In the genomic region with DNA sequence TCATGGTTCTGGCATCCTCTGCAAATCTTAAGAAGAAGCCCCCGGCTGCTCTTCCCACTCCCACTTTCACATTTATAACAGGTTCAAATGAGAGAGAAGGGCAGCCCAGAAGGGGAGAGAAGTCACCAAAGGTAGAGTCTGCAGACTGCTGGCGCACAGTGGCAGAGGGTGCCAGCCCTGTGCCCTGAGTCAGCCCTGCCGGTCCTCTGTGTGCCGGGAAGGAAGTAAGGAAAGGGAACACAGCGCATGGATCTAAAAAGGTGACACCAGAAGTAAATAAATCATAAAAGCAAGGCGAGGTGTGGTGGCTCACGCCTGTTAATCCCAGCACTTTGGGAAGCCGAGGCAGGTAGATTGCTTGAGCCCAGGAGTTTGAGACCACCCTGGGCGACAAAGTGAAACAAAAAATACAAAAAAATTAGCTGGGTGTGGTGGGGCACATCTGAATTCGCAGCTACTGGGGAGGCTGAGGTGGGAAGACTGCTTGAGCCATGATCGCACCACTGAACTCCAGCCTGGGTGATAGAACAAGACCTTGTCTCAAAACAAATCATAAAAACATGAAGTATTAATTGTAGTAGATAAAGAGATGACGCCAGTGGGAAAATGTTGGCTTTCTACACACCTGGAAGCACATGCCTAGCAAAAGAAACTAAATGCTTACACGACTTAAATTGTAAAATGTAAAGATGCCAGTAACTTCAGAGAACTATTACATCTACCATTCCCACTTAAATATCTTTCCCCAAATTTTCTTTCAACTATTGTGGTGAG, we compare ENCODE assay signal across 24 cellular contexts.
"Had no signal": no experiment of that assay in that cellular context is flagged by ENCODE, and none has a peak within 500 bp of the region (broad histone marks: within the 10 kb centered on the region; RNA-seq: fewer than 3 reads in every experiment).

No MANE protein-coding gene starts in this region.

- H3K4me2 ChIP-seq: hepatocyte had no signal

- H3K9me3 ChIP-seq: esophagus muscularis mucosa, right lobe of liver, vagina had no signal

- H3K4me3 ChIP-seq: dorsolateral prefrontal cortex, esophagus muscularis mucosa, hepatocyte, left ventricle myocardium inferior, right lobe of liver, skin epidermis, vagina had no signal

- H3K27ac ChIP-seq: esophagus muscularis mucosa, hepatocyte, left ventricle myocardium inferior, skin epidermis, vagina had no signal

- ATAC-seq: activated CD4-positive, CD25-positive, alpha-beta regulatory T cell treated with anti-CD3 and anti-CD28 coated beads, Interleukin-2, amount 50 U/mL, for 24 hours; activated T-cell treated with anti-CD3 and anti-CD28 coated beads, Interleukin-2, amount 50 U/mL, for 72 hours; effector memory CD8-positive, alpha-beta T cell; stimulated activated memory B cell treated with anti-CD40 and anti-IgM and Interleukin-4, amounts not matched to agents 10 μg/mL and 1 μg/mL and 100 μg/mL, for 72 hours had no signal

- H3K4me1 ChIP-seq: left ventricle myocardium inferior, right lobe of liver, vagina had no signal

- DNase-seq: activated CD4-positive, alpha-beta memory T cell treated with anti-CD3 and anti-CD28 coated beads, Interleukin-2, amount 10 ng/mL, durations not matched to agents 7 days and 5 days; activated CD4-positive, alpha-beta T cell treated with anti-CD3 and anti-CD28 coated beads, Interleukin-2, amount 10 ng/mL, durations not matched to agents 24 days and 14 days; activated effector memory CD4-positive, alpha-beta T cell treated with Interleukin-2 at 50 U/mL for 16 hours; activated naive CD4-positive, alpha-beta T cell treated with anti-CD3 and anti-CD28 coated beads for 36 hours; activated naive CD8-positive, alpha-beta T cell treated with anti-CD3 and anti-CD28 coated beads, Interleukin-2, amount 10 ng/mL, durations not matched to agents 7 days and 5 days; activated T-cell treated with anti-CD3 and anti-CD28 coated beads, Interleukin-2, amount 50 U/mL, for 72 hours; amygdala; dorsolateral prefrontal cortex; effector memory CD8-positive, alpha-beta T cell; glutamatergic neuron; immature natural killer cell; left ventricle myocardium inferior; mammary epithelial cell; occipital lobe; posterior cingulate gyrus; stimulated activated CD4-positive, alpha-beta T cell treated with anti-CD3 and anti-CD28 coated beads, Interleukin-2, amount 100 ng/mL, for 24 hours; T1000 had no signal

- H3K27me3 ChIP-seq: dorsolateral prefrontal cortex, esophagus muscularis mucosa, hepatocyte, right lobe of liver, vagina had no signal

- H2AFZ ChIP-seq: hepatocyte had no signal
